In the genomic region with DNA sequence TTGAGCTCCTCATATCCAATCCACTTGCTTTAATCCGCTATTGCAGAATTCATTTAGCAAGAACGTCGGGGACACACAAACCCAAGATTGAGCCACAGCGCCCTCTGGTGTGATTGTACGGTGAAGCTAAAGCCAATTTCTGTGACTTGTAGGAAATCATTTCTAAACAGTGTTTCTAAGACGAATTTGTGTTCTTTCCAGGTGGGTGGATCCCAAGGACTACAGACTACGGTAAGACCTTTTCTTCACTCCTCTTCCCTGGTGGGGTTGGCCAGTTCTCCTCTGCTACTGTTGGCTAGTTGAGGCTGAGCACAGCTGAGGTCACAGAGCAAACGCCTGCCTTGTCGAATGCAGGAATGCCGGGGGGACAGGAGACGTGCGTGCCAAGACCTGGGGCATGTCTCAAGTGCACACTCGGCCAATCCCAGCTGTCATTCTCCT, we compare ENCODE assay signal across 8 cellular contexts. TPM values are rescaled to one million over a fixed set of nuclear protein-coding genes. Genes with fewer than 3 reads are reported as not detected.
DNase-seq lines count a peak whose midpoint lies in the region; ATAC-seq and TF ChIP-seq lines count a peak whose summit lies in the region.

No MANE protein-coding gene starts in this region.

- DNase-seq in GM06990 (ENCODE audit: extremely low read depth, insufficient read length) (no peak), NCI-H1436 treated with DMSO at 0.1 percent for 48 hours (lab: John Stamatoyannopoulos, UW) (peak; percentile 19), T1000 (lab: John Stamatoyannopoulos, UW) (peak; percentile 59), iPS DF 6.9 (ENCODE audit: low read depth, low spot score) (peak; percentile 63), smooth muscle cell of the brain vasculature (ENCODE audit: low read depth, low spot score) (peak; percentile 84), NCI-H187 treated with DMSO at 0.1 percent for 48 hours (lab: John Stamatoyannopoulos, UW) (no peak)

- ATAC-seq in HG03025 (IDR thresholded peaks at IDR 0.05; ENCODE audit: low FRiP score, unreplicated experiment): no peak

- H3K4me1 ChIP-seq in iPS DF 6.9 (ENCODE audit: control insufficient read depth, insufficient read depth, low read length): no peaks in the 10 kb centered on the region

- H3K27me3 ChIP-seq in GM06990 (replicated peaks; ENCODE audit: control insufficient read depth, insufficient read depth, low read length) (no peaks in the 10 kb centered on the region; the same call in 1 of the 2 replicates), iPS DF 6.9 (ENCODE audit: control insufficient read depth, insufficient read depth, low read length) (no peaks in the 10 kb centered on the region)

- TF ChIP-seq CTCF in GM06990 (IDR thresholded peaks at IDR 0.05; ENCODE audit: insufficient read depth, low read length, poor library complexity, severe bottlenecking): peak; percentile 73
- TF ChIP-seq CTCF in brain (conservative IDR thresholded peaks at IDR 0.05): peak; percentile 91 to 92

- H3K4me1 Mint-ChIP-seq in brain: peaks cover 8% of the 10 kb centered on the region

- peak overlapping the region in 2 of 5 experiments; percentile 2 to 70 for H3K27ac Mint-ChIP-seq in brain

- H3K4me3 Mint-ChIP-seq in brain: no peak overlapping the region

- peaks cover 16% of the 10 kb centered on the region for H3K27me3 Mint-ChIP-seq in brain

- no peaks in the 10 kb centered on the region for H3K36me3 Mint-ChIP-seq in brain

- H3K27ac ChIP-seq in iPS DF 6.9 (ENCODE audit: low read length): no peak overlapping the region

- H3K4me3 ChIP-seq in GM06990 (replicated peaks; ENCODE audit: low read depth, low read length) (no peak overlapping the region), iPS DF 6.9 (ENCODE audit: low read length) (no peak overlapping the region)

- H3K9me3 Mint-ChIP-seq in brain: peaks cover 0 to 4% (median 0%) of the 10 kb centered on the region in 5 experiments

- H3K9me3 ChIP-seq in iPS DF 6.9 (ENCODE audit: control insufficient read depth, insufficient read depth, low read length): no peaks in the 10 kb centered on the region

- no peaks in the 10 kb centered on the region for H3K36me3 ChIP-seq in GM06990 (ENCODE audit: control insufficient read depth, insufficient read depth, low read length)
- H3K36me3 ChIP-seq in iPS DF 6.9 (ENCODE audit: control insufficient read depth, insufficient read depth, low read length): no peaks in the 10 kb centered on the region

- no CpG with 5 or more reads among the region's 13 CpGs for WGBS in iPS DF 6.9 (ENCODE audit: insufficient coverage, insufficient read length)

RNA-seq across cellular contexts. Expression of gene DMBT1, which starts 5.2 kb away (rescaled TPM):
- polyA plus RNA-seq in brain (ENCODE audit: insufficient read depth, low read depth, low replicate concordance): 0.63 TPM

Comparison
In these comparisons a context has a peak if more than half of its experiments do, and no peak if none do; other contexts are left out.
1. DNase-seq: peak in NCI-H1436 treated with DMSO at 0.1 percent for 48 hours (single experiment), T1000 (single experiment), iPS DF 6.9 (single experiment) and smooth muscle cell of the brain vasculature (single experiment); none in GM06990 (single experiment) and NCI-H187 treated with DMSO at 0.1 percent for 48 hours (single experiment).